ENCODE assay signal across 8 cellular contexts in the genomic region with DNA sequence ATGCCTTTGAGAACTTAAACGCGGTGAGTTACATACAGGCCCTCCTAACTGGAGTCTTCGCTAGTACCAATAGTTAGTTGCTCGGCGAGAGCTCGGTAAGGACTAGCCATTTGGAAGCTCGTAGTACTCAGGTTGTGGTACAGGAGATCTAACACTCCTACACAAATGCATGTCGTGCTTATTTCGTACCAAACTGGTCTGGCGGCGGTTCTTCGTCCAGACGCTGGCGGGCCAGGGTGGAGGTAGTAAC. TPM values are rescaled to one million over a fixed set of nuclear protein-coding genes. Genes with fewer than 3 reads are reported as not detected.
DNase-seq lines count a peak whose midpoint lies in the region; ATAC-seq lines count a peak whose summit lies in the region.

No MANE protein-coding gene starts in this region.

- peaks cover 41% of the 10 kb centered on the region for H3K4me1 Mint-ChIP-seq in activated naive CD4-positive, alpha-beta T cell treated with anti-CD3 and anti-CD28 coated beads for 36 hours (ENCODE audit: low read depth)
- peaks cover 54% of the 10 kb centered on the region for H3K4me1 Mint-ChIP-seq in activated naive CD8-positive, alpha-beta T cell (ENCODE audit: low read depth)

- H3K27me3 Mint-ChIP-seq in activated naive CD4-positive, alpha-beta T cell treated with anti-CD3 and anti-CD28 coated beads for 36 hours (ENCODE audit: low read depth) = no peaks in the 10 kb centered on the region
- no peaks in the 10 kb centered on the region for H3K27me3 Mint-ChIP-seq in activated naive CD8-positive, alpha-beta T cell

- no peak for DNase-seq in activated naive CD4-positive, alpha-beta T cell treated with anti-CD3 and anti-CD28 coated beads for 36 hours
- no peak for DNase-seq in activated naive CD4-positive, alpha-beta T cell (lab: John Stamatoyannopoulos, UW)
- DNase-seq in substantia nigra (lab: John Stamatoyannopoulos, UW) (no peak), SHP77 treated with DMSO at 0.1 percent for 48 hours (lab: John Stamatoyannopoulos, UW) (no peak), SW 1271 (lab: John Stamatoyannopoulos, UW) (no peak)

- peak overlapping the region; percentile 93 for H3K27ac Mint-ChIP-seq in activated naive CD4-positive, alpha-beta T cell treated with anti-CD3 and anti-CD28 coated beads for 36 hours
- H3K27ac Mint-ChIP-seq in activated naive CD8-positive, alpha-beta T cell = peak overlapping the region; percentile 91

- no peaks in the 10 kb centered on the region for H3K9me3 ChIP-seq in iPS-18c (ENCODE audit: control insufficient read depth, insufficient read depth, low read length)

- peak overlapping the region; percentile 84 for H3K27ac ChIP-seq in substantia nigra (ENCODE audit: low read depth, low read length, poor library complexity, severe bottlenecking)

- intact Hi-C loops in activated naive CD4-positive, alpha-beta T cell treated with anti-CD3 and anti-CD28 coated beads for 36 hours (cut with micrococcal nuclease) = loop anchor here (1.0 to 10.0 kb wide), 6 partner anchors 19 to 1869 kb away; no protein-coding TSS in a partner anchor

- CTCF ChIA-PET in activated naive CD4-positive, alpha-beta T cell treated with anti-CD3 and anti-CD28 coated beads for 36 hours (lab: Charles Lee) = interaction anchor here (0.6 to 0.7 kb wide), 2 partner anchors 140 to 299 kb away, joined by 3 read pairs; no protein-coding TSS in a partner anchor

- peaks cover 5% of the 10 kb centered on the region for H3K36me3 Mint-ChIP-seq in activated naive CD4-positive, alpha-beta T cell treated with anti-CD3 and anti-CD28 coated beads for 36 hours (ENCODE audit: low read depth)
- peaks cover 6% of the 10 kb centered on the region for H3K36me3 Mint-ChIP-seq in activated naive CD8-positive, alpha-beta T cell

- H3K4me3 ChIP-seq in iPS-18c (ENCODE audit: insufficient read depth, low read depth, low read length) = peak overlapping the region; percentile 72

- H3K4me3 Mint-ChIP-seq in activated naive CD4-positive, alpha-beta T cell treated with anti-CD3 and anti-CD28 coated beads for 36 hours = peak overlapping the region; percentile 88
- peak overlapping the region; percentile 89 for H3K4me3 Mint-ChIP-seq in activated naive CD8-positive, alpha-beta T cell

- no peaks in the 10 kb centered on the region for H3K9me3 Mint-ChIP-seq in activated naive CD4-positive, alpha-beta T cell treated with anti-CD3 and anti-CD28 coated beads for 36 hours
- H3K9me3 Mint-ChIP-seq in activated naive CD8-positive, alpha-beta T cell (ENCODE audit: low read depth) = no peaks in the 10 kb centered on the region

- no peak for ATAC-seq in HG03280 (IDR thresholded peaks at IDR 0.05; ENCODE audit: unreplicated experiment)

RNA-seq across cellular contexts. Expression of gene VRK2, which starts 0.3 kb away (rescaled TPM):
- 10 to 100 TPM; 14.7 to 16.1 TPM for total RNA-seq in activated naive CD4-positive, alpha-beta T cell treated with anti-CD3 and anti-CD28 coated beads for 36 hours
